ENCODE assay signal across 5 cellular contexts in genomic region chr16:10294153-10294552, GRCh38.
A peak's percentile ranks its signal among the peaks of the same experiment; 100 is the strongest.
DNase-seq lines count a peak whose midpoint lies in the region; ATAC-seq and TF ChIP-seq lines count a peak whose summit lies in the region.
"Not testable (repeated sequence)": the region's sequence is repeated elsewhere in the genome, so short reads cannot be mapped to it uniquely, and the experiment has no call there.

No MANE protein-coding gene starts in this region.

- peaks cover 64% of the 10 kb centered on the region for H3K9me3 ChIP-seq in endodermal cell (ENCODE audit: control insufficient read depth, low read length)

- H3K4me1 Mint-ChIP-seq in WTC11 (peaks cover 19% of the 10 kb centered on the region), endodermal cell (peaks cover 14% of the 10 kb centered on the region), memory B cell (peaks cover 21% of the 10 kb centered on the region), naive B cell (peaks cover 45 to 60% (median 47%) of the 10 kb centered on the region in 3 donors)
- H3K4me1 Mint-ChIP-seq in stimulated activated naive B cell treated with anti-CD40 and anti-IgM and Interleukin-4, amounts not matched to agents 10 μg/mL and 1 μg/mL and 100 μg/mL, for 72 hours, result peaks cover 32 to 57% of the 10 kb centered on the region in 2 donors

- H3K36me3 Mint-ChIP-seq in WTC11 (peaks cover 47% of the 10 kb centered on the region), endodermal cell (ENCODE audit: low read depth) (peaks cover 54% of the 10 kb centered on the region), memory B cell (peaks cover 11% of the 10 kb centered on the region), naive B cell (peaks cover 0 to 31% of the 10 kb centered on the region in 2 donors)
- H3K36me3 Mint-ChIP-seq in stimulated activated naive B cell treated with anti-CD40 and anti-IgM and Interleukin-4, amounts not matched to agents 10 μg/mL and 1 μg/mL and 100 μg/mL, for 72 hours, result peaks cover 29 to 35% of the 10 kb centered on the region in 2 donors

- H3K4me3 ChIP-seq in endodermal cell (ENCODE audit: low read length), result peak overlapping the region; percentile 61

- not testable (repeated sequence) for H3K4me1 ChIP-seq in endodermal cell (ENCODE audit: control insufficient read depth, insufficient read depth, low read length)

- 84 to 93% methylated on average over 2 to 3 of the region's 3 CpGs for WGBS in endodermal cell (ENCODE audit: insufficient coverage in 1 of 2, insufficient read length in 1 of 2), 2 experiments

- ATAC-seq in WTC11; memory B cell (ENCODE audit: low read depth); naive B cell (ENCODE audit: low read depth in 2 of 2); stimulated activated naive B cell treated with anti-CD40 and anti-IgM and Interleukin-4, amounts not matched to agents 10 μg/mL and 1 μg/mL and 100 μg/mL, for 72 hours (replicated peaks): not testable (repeated sequence)

- CTCF ChIA-PET in WTC11 (lab: Charles Lee), result not testable (repeated sequence)

- peaks cover 63% of the 10 kb centered on the region for H3K9me3 Mint-ChIP-seq in WTC11
- H3K9me3 Mint-ChIP-seq in endodermal cell, result peaks cover 85% of the 10 kb centered on the region
- H3K9me3 Mint-ChIP-seq in memory B cell, result peaks cover 14% of the 10 kb centered on the region
- peaks cover 9 to 32% (median 19%) of the 10 kb centered on the region in 7 donors for H3K9me3 Mint-ChIP-seq in naive B cell
- H3K9me3 Mint-ChIP-seq in stimulated activated naive B cell treated with anti-CD40 and anti-IgM and Interleukin-4, amounts not matched to agents 10 μg/mL and 1 μg/mL and 100 μg/mL, for 72 hours, result peaks cover 24 to 29% of the 10 kb centered on the region in 2 donors

- not testable (repeated sequence) for TF ChIP-seq CTCF in WTC11 (IDR thresholded peaks at IDR 0.05); endodermal cell (conservative IDR thresholded peaks at IDR 0.05)

- not testable (repeated sequence) for H3K27ac ChIP-seq in endodermal cell (ENCODE audit: low read depth, low read length)

- H3K27me3 Mint-ChIP-seq in WTC11 (ENCODE audit: low read depth); endodermal cell (ENCODE audit: insufficient read depth); memory B cell; naive B cell; stimulated activated naive B cell treated with anti-CD40 and anti-IgM and Interleukin-4, amounts not matched to agents 10 μg/mL and 1 μg/mL and 100 μg/mL, for 72 hours: not testable (repeated sequence)

- H3K36me3 ChIP-seq in endodermal cell (ENCODE audit: control insufficient read depth, insufficient read depth, low read length), result peaks cover 57% of the 10 kb centered on the region

- H3K27ac Mint-ChIP-seq in WTC11 (0 out of 2 replicates have a peak overlapping the region, but pooled peaks have one; percentile 20), endodermal cell (peak overlapping the region; percentile 93), memory B cell (peak overlapping the region; percentile 9), naive B cell (peak overlapping the region in 5 of 6 donors; percentile 14 to 100 (median 40))
- peak overlapping the region; percentile 1 for H3K27ac Mint-ChIP-seq in stimulated activated naive B cell treated with anti-CD40 and anti-IgM and Interleukin-4, amounts not matched to agents 10 μg/mL and 1 μg/mL and 100 μg/mL, for 72 hours

- POLR2A ChIA-PET in WTC11 (lab: Charles Lee), result not testable (repeated sequence)

- not testable (repeated sequence) for H3K9ac ChIP-seq in endodermal cell (ENCODE audit: extremely low read depth, low read length, poor library complexity, severe bottlenecking)

- not testable (repeated sequence) for H3K27me3 ChIP-seq in endodermal cell (ENCODE audit: control insufficient read depth, insufficient read depth, low read length, poor library complexity, severe bottlenecking)

- DNase-seq in WTC11 (ENCODE audit: low spot score); endodermal cell; memory B cell (ENCODE audit: low spot score in 2 of 2); naive B cell; stimulated activated naive B cell treated with anti-CD40 and anti-IgM and Interleukin-4, amounts not matched to agents 10 μg/mL and 1 μg/mL and 100 μg/mL, for 72 hours: not testable (repeated sequence)

- not testable (repeated sequence) for H3K4me3 Mint-ChIP-seq in WTC11; memory B cell; naive B cell; stimulated activated naive B cell treated with anti-CD40 and anti-IgM and Interleukin-4, amounts not matched to agents 10 μg/mL and 1 μg/mL and 100 μg/mL, for 72 hours
- H3K4me3 Mint-ChIP-seq in endodermal cell, result peak overlapping the region; percentile 7

Comparison
In these comparisons a context has a peak if more than half of its experiments do, and no peak if none do; other contexts are left out.
1. H3K27ac Mint-ChIP-seq: peak in every context shown above with its lines; median percentile 93 in endodermal cell; 40 in naive B cell; 20 in WTC11; 9 in memory B cell; 1 in stimulated activated naive B cell treated with anti-CD40 and anti-IgM and Interleukin-4, amounts not matched to agents 10 μg/mL and 1 μg/mL and 100 μg/mL, for 72 hours.